Comparison of ENCODE assay signal across 1 cellular context in genomic region chr1:50975436-50975835, GRCh38.
TF ChIP-seq lines count a peak whose summit lies in the region.

No MANE protein-coding gene starts in this region.

TF ChIP-seq in IMR-90, 13 proteins besides CTCF, POLR2A, EP300 and RAD21 (continued from another document):
- TF ChIP-seq FOS (IDR thresholded peaks at IDR 0.05; ENCODE audit: low read depth, low read length) (no peak), CEBPB (IDR thresholded peaks at IDR 0.05; ENCODE audit: low read depth, low read length) (no peak)
